8 cellular contexts compared by ENCODE assay signal in the genomic region with DNA sequence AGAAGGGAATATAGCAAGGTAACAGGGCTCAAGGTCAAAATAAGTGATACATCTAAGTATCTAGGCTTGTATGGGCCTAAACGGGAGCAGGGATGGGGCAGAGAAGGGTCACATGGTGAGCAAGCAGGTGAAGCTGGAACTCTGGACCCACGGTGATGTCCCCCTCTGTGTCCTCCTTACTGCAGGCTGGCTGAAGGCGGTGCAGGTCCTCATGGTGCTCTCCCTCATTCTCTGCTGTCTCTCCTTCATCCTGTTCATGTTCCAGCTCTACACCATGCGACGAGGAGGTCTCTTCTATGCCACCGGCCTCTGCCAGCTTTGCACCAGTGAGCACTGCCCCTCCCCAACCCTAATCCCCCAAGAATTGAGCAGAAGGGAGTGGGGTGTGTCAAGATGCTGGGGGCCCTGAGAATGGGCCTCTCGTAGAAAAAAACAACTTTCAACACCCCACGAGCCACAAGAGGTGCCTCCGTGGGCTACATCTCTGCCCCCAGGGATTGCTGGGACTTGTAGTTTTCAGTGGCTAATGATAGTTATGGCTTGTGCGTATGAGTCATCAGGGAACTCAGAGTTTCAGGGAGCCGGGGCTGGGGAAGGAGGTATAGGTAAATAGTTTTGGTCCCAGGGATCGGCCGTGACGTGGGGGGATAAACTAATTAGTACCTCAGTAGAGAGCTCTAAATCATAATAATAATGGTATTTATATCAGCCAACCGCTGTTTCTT. TPM values are rescaled to one million over a fixed set of nuclear protein-coding genes. Genes with fewer than 3 reads are reported as not detected.
A peak's percentile ranks its signal among the peaks of the same experiment; 100 is the strongest.
DNase-seq lines count a peak whose midpoint lies in the region; ATAC-seq and TF ChIP-seq lines count a peak whose summit lies in the region.

No MANE protein-coding gene starts in this region.

- no peak for TF ChIP-seq CTCF in GM10266 (IDR thresholded peaks at IDR 0.05; ENCODE audit: control insufficient read depth, insufficient read depth, low read depth, missing control alignments)

- peak overlapping the region; percentile 87 to 96 (median 94) for H3K27ac Mint-ChIP-seq in immature natural killer cell

- peaks cover 84 to 88% of the 10 kb centered on the region in 2 donors for H3K4me1 Mint-ChIP-seq in immature natural killer cell

- peak overlapping the region; percentile 76 to 88 (median 83) for H3K4me3 Mint-ChIP-seq in immature natural killer cell

- H3K27ac ChIP-seq in substantia nigra (ENCODE audit: low read depth, low read length, poor library complexity, severe bottlenecking), result peak overlapping the region; percentile 95

- peaks cover 11 to 16% (median 15%) of the 10 kb centered on the region in 3 donors for H3K27me3 Mint-ChIP-seq in immature natural killer cell (ENCODE audit: low read depth in 3 of 3)

- peak; percentile 37 for DNase-seq in GM10266 (ENCODE audit: extremely low spot score)
- peak; percentile 27 for DNase-seq in NOMO-1 treated with dmso at 0.1 percent for 144 hours (lab: John Stamatoyannopoulos, UW; ENCODE audit: unreplicated experiment)
- peak; percentile 47 for DNase-seq in activated naive CD4-positive, alpha-beta T cell treated with anti-CD3 and anti-CD28 coated beads, Interleukin-2, amount 50 U/mL, for 16 hours
- peak; percentile 28 to 46 (median 37) for DNase-seq in immature natural killer cell
- DNase-seq in substantia nigra (lab: John Stamatoyannopoulos, UW), result peak in 5 of 49 donors; percentile 9 to 23 (median 10)
- no peak for DNase-seq in NCI-H510A (lab: John Stamatoyannopoulos, UW)
- no peak for DNase-seq in cardiac septum (ENCODE audit: low spot score)

- intact Hi-C loops in cardiac septum (cut with DNase I), result no loop called here

- H3K36me3 Mint-ChIP-seq in immature natural killer cell, result peaks cover 16 to 26% (median 16%) of the 10 kb centered on the region in 3 donors

- no peaks in the 10 kb centered on the region for H3K9me3 Mint-ChIP-seq in immature natural killer cell

- ATAC-seq in GM21423 (IDR thresholded peaks at IDR 0.05; ENCODE audit: unreplicated experiment), result no peak

RNA-seq across cellular contexts. Expression of gene EMP3, which starts 4.0 kb away (rescaled TPM):
- 1,000 to 10,000 TPM in 2 of 3 donors, 100 to 1,000 TPM in 1; 994 to 1,311 (median 1,000) TPM for polyA plus RNA-seq in immature natural killer cell
- total RNA-seq in cardiac septum, result 47.3 TPM

RNA-seq across cellular contexts. Expression of gene TMEM143, which starts 34.4 kb away (rescaled TPM):
- 1 to 10 TPM; 2.8 to 6.3 (median 3.1) TPM for polyA plus RNA-seq in immature natural killer cell
- 50.2 TPM for total RNA-seq in cardiac septum

RNA-seq across cellular contexts. Expression of gene SYNGR4, which starts 34.8 kb away (rescaled TPM):
- polyA plus RNA-seq in immature natural killer cell, result not detected
- not detected for total RNA-seq in cardiac septum

RNA-seq across cellular contexts. Expression of gene ZNF114, which starts 59.4 kb away (rescaled TPM):
- polyA plus RNA-seq in immature natural killer cell, result 1 to 10 TPM in 1 of 3 donors, under 1 TPM in 1, not detected in 1; 0.22 to 2.1 TPM
- 0.35 TPM for total RNA-seq in cardiac septum

Comparison
In these comparisons a context has a peak if more than half of its experiments do, and no peak if none do; other contexts are left out.
1. DNase-seq: peak in GM10266 (single experiment), NOMO-1 treated with dmso at 0.1 percent for 144 hours (single experiment), activated naive CD4-positive, alpha-beta T cell treated with anti-CD3 and anti-CD28 coated beads, Interleukin-2, amount 50 U/mL, for 16 hours (single experiment) and immature natural killer cell (3 of 3); none in NCI-H510A (single experiment) and cardiac septum (single experiment).